27 cellular contexts compared by ENCODE assay signal in genomic region chr6:167208819-167209576, GRCh38. TPM values are rescaled to one million over a fixed set of nuclear protein-coding genes. Genes with fewer than 3 reads are reported as not detected.
"Had no signal": no experiment of that assay in that cellular context is flagged by ENCODE, and none has a peak within 500 bp of the region (broad histone marks: within the 10 kb centered on the region; RNA-seq: fewer than 3 reads in every experiment).

No MANE protein-coding gene starts in this region.

- DNase-seq: activated CD4-positive, alpha-beta memory T cell treated with anti-CD3 and anti-CD28 coated beads for 36 hours; activated CD4-positive, alpha-beta T cell treated with anti-CD3 and anti-CD28 coated beads, Interleukin-2, amount 10 ng/mL, durations not matched to agents 7 days and 5 days; activated CD4-positive, CD25-positive, alpha-beta regulatory T cell; activated CD8-positive, alpha-beta memory T cell treated with anti-CD3 and anti-CD28 coated beads, Interleukin-2, amount 50 U/mL, for 4 hours; activated gamma-delta T cell treated with Interleukin-2 at 50 U/mL for 16 hours; activated naive CD4-positive, alpha-beta T cell treated with anti-CD3 and anti-CD28 coated beads, Interleukin-2, amount 10 ng/mL, durations not matched to agents 7 days and 5 days; activated naive CD8-positive, alpha-beta T cell treated with anti-CD3 and anti-CD28 coated beads for 36 hours; activated T-cell treated with anti-CD3 and anti-CD28 coated beads, Interleukin-2, amount 50 U/mL, for 72 hours; caudate nucleus; Karpas-422; MM.1S; NCI-H1105; NCI-H1436 treated with DMSO at 0.1 percent for 48 hours; NCI-H187; NCI-H2081; NCI-H510A treated with DMSO at 0.1 percent for 48 hours; NCI-H69; NK-92 treated with Interleukin-12 subunit alpha and Interleukin-12 subunit beta, amount 100 ng/mL, for 24 hours; OCI-M1; RPMI8226; T-cell; T-helper 2 cell; T1000 had no signal

- H3K27ac Mint-ChIP-seq: activated CD4-positive, alpha-beta memory T cell treated with anti-CD3 and anti-CD28 coated beads for 36 hours; activated CD4-positive, alpha-beta T cell treated with anti-CD3 and anti-CD28 coated beads, Interleukin-2, amount 10 ng/mL, durations not matched to agents 7 days and 5 days; activated naive CD4-positive, alpha-beta T cell treated with anti-CD3 and anti-CD28 coated beads, Interleukin-2, amount 10 ng/mL, durations not matched to agents 7 days and 5 days; activated naive CD8-positive, alpha-beta T cell treated with anti-CD3 and anti-CD28 coated beads for 36 hours; activated T-cell treated with anti-CD3 and anti-CD28 coated beads, Interleukin-2, amount 50 U/mL, for 72 hours; activated T-helper 2 cell treated with anti-CD3 and anti-CD28 coated beads, Interferon-gamma antibody, Interleukin-2, Interleukin-4, amounts not matched to agents 10 μg/mL and 5 μg/mL and 100 μg/mL, durations not matched to agents 14 hours and 24 hours and 36 hours; T-cell had no signal

- H3K4me1 Mint-ChIP-seq: activated naive CD4-positive, alpha-beta T cell treated with anti-CD3 and anti-CD28 coated beads, Interleukin-2, amount 10 ng/mL, durations not matched to agents 7 days and 5 days; activated naive CD8-positive, alpha-beta T cell treated with anti-CD3 and anti-CD28 coated beads for 36 hours; T-cell had no signal

- H3K27me3 Mint-ChIP-seq: activated CD4-positive, alpha-beta T cell treated with anti-CD3 and anti-CD28 coated beads, Interleukin-2, amount 10 ng/mL, durations not matched to agents 7 days and 5 days; activated naive CD8-positive, alpha-beta T cell treated with anti-CD3 and anti-CD28 coated beads for 36 hours had no signal

- H3K4me3 ChIP-seq: SK-N-MC had no signal

- H3K36me3 Mint-ChIP-seq: activated CD4-positive, alpha-beta memory T cell treated with anti-CD3 and anti-CD28 coated beads for 36 hours; activated naive CD4-positive, alpha-beta T cell treated with anti-CD3 and anti-CD28 coated beads, Interleukin-2, amount 10 ng/mL, durations not matched to agents 7 days and 5 days; activated naive CD8-positive, alpha-beta T cell treated with anti-CD3 and anti-CD28 coated beads for 36 hours; T-cell had no signal

- H3K4me3 Mint-ChIP-seq: activated CD4-positive, alpha-beta memory T cell treated with anti-CD3 and anti-CD28 coated beads for 36 hours; activated CD4-positive, alpha-beta T cell treated with anti-CD3 and anti-CD28 coated beads, Interleukin-2, amount 10 ng/mL, durations not matched to agents 7 days and 5 days; activated naive CD4-positive, alpha-beta T cell treated with anti-CD3 and anti-CD28 coated beads, Interleukin-2, amount 10 ng/mL, durations not matched to agents 7 days and 5 days; activated naive CD8-positive, alpha-beta T cell treated with anti-CD3 and anti-CD28 coated beads for 36 hours; activated T-cell treated with anti-CD3 and anti-CD28 coated beads, Interleukin-2, amount 50 U/mL, for 72 hours; T-cell had no signal

- H3K9me3 Mint-ChIP-seq: activated CD4-positive, alpha-beta memory T cell treated with anti-CD3 and anti-CD28 coated beads for 36 hours; activated CD4-positive, alpha-beta T cell treated with anti-CD3 and anti-CD28 coated beads, Interleukin-2, amount 10 ng/mL, durations not matched to agents 7 days and 5 days; activated naive CD4-positive, alpha-beta T cell treated with anti-CD3 and anti-CD28 coated beads, Interleukin-2, amount 10 ng/mL, durations not matched to agents 7 days and 5 days; activated naive CD8-positive, alpha-beta T cell treated with anti-CD3 and anti-CD28 coated beads for 36 hours; activated T-cell treated with anti-CD3 and anti-CD28 coated beads, Interleukin-2, amount 50 U/mL, for 72 hours; activated T-helper 2 cell treated with anti-CD3 and anti-CD28 coated beads, Interferon-gamma antibody, Interleukin-2, Interleukin-4, amounts not matched to agents 10 μg/mL and 5 μg/mL and 100 μg/mL, durations not matched to agents 14 hours and 24 hours and 36 hours; T-cell had no signal

- H3K27ac ChIP-seq: SK-N-MC had no signal

RNA-seq across cellular contexts. Expression of gene GPR31, which starts 51.2 kb away (rescaled TPM):
- total RNA-seq: activated CD4-positive, alpha-beta memory T cell treated with anti-CD3 and anti-CD28 coated beads for 36 hours; activated CD4-positive, alpha-beta T cell treated with anti-CD3 and anti-CD28 coated beads, Interleukin-2, amount 10 ng/mL, durations not matched to agents 7 days and 5 days; activated CD8-positive, alpha-beta memory T cell treated with anti-CD3 and anti-CD28 coated beads for 36 hours; activated naive CD8-positive, alpha-beta T cell treated with anti-CD3 and anti-CD28 coated beads for 36 hours; activated T-cell treated with anti-CD3 and anti-CD28 coated beads, Interleukin-2, amount 50 U/mL, for 72 hours; activated T-helper 2 cell treated with anti-CD3 and anti-CD28 coated beads, Interferon-gamma antibody, Interleukin-2, Interleukin-4, amounts not matched to agents 10 μg/mL and 5 μg/mL and 100 μg/mL, durations not matched to agents 14 hours and 24 hours and 36 hours; Right ventricle myocardium inferior; T-cell had no signal
